2 cellular contexts compared by ENCODE assay signal in the genomic region with DNA sequence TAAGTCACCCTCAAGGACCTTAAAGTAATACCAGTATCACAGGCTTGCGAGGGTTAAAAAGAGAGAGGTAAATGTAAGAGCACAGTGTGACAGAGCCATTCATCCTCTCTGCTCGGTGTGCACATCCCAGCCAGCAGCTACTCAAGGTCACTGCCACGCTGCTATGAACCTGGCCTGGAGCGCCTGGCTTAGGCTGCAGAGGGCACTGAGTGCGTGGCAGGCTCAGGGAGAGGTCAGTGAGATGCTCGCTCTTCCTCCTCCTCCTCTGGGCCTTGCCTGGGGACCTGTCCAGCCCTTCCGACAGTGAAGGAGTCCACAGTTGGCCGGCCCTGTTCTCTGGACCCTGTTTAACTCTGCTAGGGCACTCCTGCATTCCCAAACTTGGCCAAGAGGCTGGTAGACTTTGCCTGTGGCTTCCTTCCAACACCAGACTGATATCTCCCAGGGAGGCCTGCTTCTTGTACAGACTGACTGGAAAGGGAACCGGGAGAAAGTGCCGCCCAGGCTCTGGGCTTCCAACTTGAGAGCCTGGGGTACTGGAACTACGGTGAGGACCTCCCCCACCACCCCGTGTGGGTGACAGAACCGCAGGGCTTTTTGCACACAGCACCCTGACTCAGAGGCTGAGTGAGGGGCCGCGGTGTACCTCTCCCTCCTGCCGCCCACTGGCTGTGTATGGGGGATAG.
TF ChIP-seq lines count a peak whose summit lies in the region.

No MANE protein-coding gene starts in this region.

TF ChIP-seq in IMR-90, 13 proteins besides CTCF, POLR2A, EP300 and RAD21:
- TF ChIP-seq MXI1 (IDR thresholded peaks at IDR 0.05; ENCODE audit: borderline replicate concordance, low read depth, low read length) (no peak), BHLHE40 (IDR thresholded peaks at IDR 0.05; ENCODE audit: low read depth, low read length) (no peak), CEBPB (IDR thresholded peaks at IDR 0.05; ENCODE audit: low read depth, low read length) (no peak), MAFK (IDR thresholded peaks at IDR 0.05; ENCODE audit: low read depth, low read length) (no peak), RCOR1 (IDR thresholded peaks at IDR 0.05; ENCODE audit: insufficient replicate concordance, low read length) (no peak), RFX5 (IDR thresholded peaks at IDR 0.05; ENCODE audit: low read depth, low read length) (no peak), NFE2L2 (IDR thresholded peaks at IDR 0.05; ENCODE audit: low read depth, low read length) (no peak), SMC3 (IDR thresholded peaks at IDR 0.05; ENCODE audit: low read depth, low read length) (no peak), MAZ (IDR thresholded peaks at IDR 0.05; ENCODE audit: borderline replicate concordance, low read depth, low read length) (no peak), FOS (IDR thresholded peaks at IDR 0.05; ENCODE audit: low read depth, low read length) (no peak), CHD1 (IDR thresholded peaks at IDR 0.05; ENCODE audit: low read depth, low read length) (no peak)
- TF ChIP-seq, protein P1, sequence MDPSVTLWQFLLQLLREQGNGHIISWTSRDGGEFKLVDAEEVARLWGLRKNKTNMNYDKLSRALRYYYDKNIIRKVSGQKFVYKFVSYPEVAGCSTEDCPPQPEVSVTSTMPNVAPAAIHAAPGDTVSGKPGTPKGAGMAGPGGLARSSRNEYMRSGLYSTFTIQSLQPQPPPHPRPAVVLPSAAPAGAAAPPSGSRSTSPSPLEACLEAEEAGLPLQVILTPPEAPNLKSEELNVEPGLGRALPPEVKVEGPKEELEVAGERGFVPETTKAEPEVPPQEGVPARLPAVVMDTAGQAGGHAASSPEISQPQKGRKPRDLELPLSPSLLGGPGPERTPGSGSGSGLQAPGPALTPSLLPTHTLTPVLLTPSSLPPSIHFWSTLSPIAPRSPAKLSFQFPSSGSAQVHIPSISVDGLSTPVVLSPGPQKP (IDR thresholded peaks at IDR 0.05; ENCODE audit: borderline replicate concordance, low read depth, low read length): no peak
- TF ChIP-seq, protein P2, sequence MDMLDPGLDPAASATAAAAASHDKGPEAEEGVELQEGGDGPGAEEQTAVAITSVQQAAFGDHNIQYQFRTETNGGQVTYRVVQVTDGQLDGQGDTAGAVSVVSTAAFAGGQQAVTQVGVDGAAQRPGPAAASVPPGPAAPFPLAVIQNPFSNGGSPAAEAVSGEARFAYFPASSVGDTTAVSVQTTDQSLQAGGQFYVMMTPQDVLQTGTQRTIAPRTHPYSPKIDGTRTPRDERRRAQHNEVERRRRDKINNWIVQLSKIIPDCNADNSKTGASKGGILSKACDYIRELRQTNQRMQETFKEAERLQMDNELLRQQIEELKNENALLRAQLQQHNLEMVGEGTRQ (IDR thresholded peaks at IDR 0.05; ENCODE audit: low read depth, low read length): no peak

TF ChIP-seq in H1, 55 proteins besides CTCF, POLR2A, EP300 and RAD21:
- TF ChIP-seq BACH1 (IDR thresholded peaks at IDR 0.05; ENCODE audit: low read length): no peak
- no peak for TF ChIP-seq BCL11A (IDR thresholded peaks at IDR 0.05; ENCODE audit: low read depth in 2 of 2, low read length in 2 of 2)
- TF ChIP-seq, protein P2 (IDR thresholded peaks at IDR 0.05; ENCODE audit: low read length): no peak
TF ChIP-seq in H1: peak in this region for 0.
